Comparison of ENCODE assay signal across 26 cellular contexts in the genomic region with DNA sequence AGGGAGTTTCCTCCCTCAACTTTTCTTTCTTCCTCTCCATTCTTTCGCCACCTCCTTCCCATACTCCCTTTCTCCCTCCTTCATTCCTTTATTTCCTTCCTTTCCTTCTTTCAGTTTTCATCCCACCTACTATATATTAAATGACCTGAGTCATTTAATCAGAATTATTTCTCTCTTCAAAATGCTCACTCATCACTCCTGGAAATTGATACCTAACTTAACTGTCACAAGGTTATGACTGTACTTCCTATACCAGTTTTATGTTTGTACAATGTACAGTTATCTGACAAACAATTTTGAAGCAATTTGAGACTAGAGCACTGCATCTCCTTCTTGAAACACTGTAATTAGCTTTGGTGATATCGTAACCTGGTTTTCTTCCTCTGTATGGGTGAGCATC. TPM values are rescaled to one million over a fixed set of nuclear protein-coding genes. Genes with fewer than 3 reads are reported as not detected.
"Had no signal": no experiment of that assay in that cellular context is flagged by ENCODE, and none has a peak within 500 bp of the region (broad histone marks: within the 10 kb centered on the region; RNA-seq: fewer than 3 reads in every experiment).

No MANE protein-coding gene starts in this region.

- H3K27ac Mint-ChIP-seq: activated naive CD8-positive, alpha-beta T cell; activated T-cell treated with anti-CD3 and anti-CD28 coated beads, Interleukin-2, amount 50 U/mL, for 24 hours; activated T-helper 2 cell treated with anti-CD3 and anti-CD28 coated beads, Interferon-gamma antibody, Interleukin-2, Interleukin-4, amounts not matched to agents 10 μg/mL and 5 μg/mL and 100 μg/mL, durations not matched to agents 14 hours and 24 hours and 36 hours; natural killer cell treated with Interleukin-12 subunit alpha and Interleukin-12 subunit beta and Interleukin-15 and Interleukin-18, amount 100 ng/mL, for 72 hours had no signal

- H3K9me3 Mint-ChIP-seq: activated T-cell treated with anti-CD3 and anti-CD28 coated beads, Interleukin-2, amount 50 U/mL, for 24 hours; activated T-helper 2 cell treated with anti-CD3 and anti-CD28 coated beads, Interferon-gamma antibody, Interleukin-2, Interleukin-4, amounts not matched to agents 10 μg/mL and 5 μg/mL and 100 μg/mL, durations not matched to agents 14 hours and 24 hours and 36 hours; natural killer cell treated with Interleukin-12 subunit alpha and Interleukin-12 subunit beta and Interleukin-15 and Interleukin-18, amount 100 ng/mL, for 72 hours had no signal

- H3K36me3 Mint-ChIP-seq: natural killer cell treated with Interleukin-12 subunit alpha and Interleukin-12 subunit beta and Interleukin-15 and Interleukin-18, amount 100 ng/mL, for 72 hours had no signal

- DNase-seq: activated CD4-positive, alpha-beta T cell treated with anti-CD3 and anti-CD28 coated beads for 1 hour; activated CD4-positive, alpha-beta T cell treated with anti-CD3 and anti-CD28 coated beads, Interleukin-2, amount 50 U/mL, for 1 hour; activated CD8-positive, alpha-beta memory T cell treated with anti-CD3 and anti-CD28 coated beads, Interleukin-2, amount 50 U/mL, for 4 hours; activated naive CD4-positive, alpha-beta T cell; activated T-cell treated with anti-CD3 and anti-CD28 coated beads, Interleukin-2, amount 50 U/mL, for 24 hours; cerebellar nuclear complex; cortex of kidney; foreskin melanocyte; head of caudate nucleus; hypothalamus; islet precursor cell; left cardiac atrium; midbrain; pancreas; right cardiac atrium; stimulated activated CD4-positive, alpha-beta T cell treated with anti-CD3 and anti-CD28 coated beads, Interleukin-12 subunit alpha, Interleukin-12 subunit beta, amount 100 ng/mL, for 4 hours; stimulated activated CD4-positive, alpha-beta T cell treated with anti-CD3 and anti-CD28 coated beads, Interleukin-4, amount 100 ng/mL, for 4 hours; stimulated activated naive CD8-positive, alpha-beta T cell treated with anti-CD3 and anti-CD28 coated beads, Interleukin-15, Interleukin-2, amounts not matched to agents 100 U/mL and 50 U/mL, for 24 hours; T-helper 1 cell; T-helper 9 cell; upper lobe of left lung had no signal

- ATAC-seq: left cardiac atrium; natural killer cell treated with Interleukin-12 subunit alpha and Interleukin-12 subunit beta and Interleukin-15 and Interleukin-18, amount 100 ng/mL, for 72 hours; pancreas; right cardiac atrium; stimulated activated naive CD8-positive, alpha-beta T cell treated with anti-CD3 and anti-CD28 coated beads, Interleukin-15, Interleukin-2, amounts not matched to agents 100 U/mL and 50 U/mL, for 24 hours had no signal

- H3K4me3 ChIP-seq: pancreas, upper lobe of left lung had no signal

- H3K27me3 Mint-ChIP-seq: activated naive CD8-positive, alpha-beta T cell; activated T-cell treated with anti-CD3 and anti-CD28 coated beads, Interleukin-2, amount 50 U/mL, for 24 hours had no signal

- H3K4me3 Mint-ChIP-seq: activated naive CD8-positive, alpha-beta T cell; activated T-cell treated with anti-CD3 and anti-CD28 coated beads, Interleukin-2, amount 50 U/mL, for 24 hours; natural killer cell treated with Interleukin-12 subunit alpha and Interleukin-12 subunit beta and Interleukin-15 and Interleukin-18, amount 100 ng/mL, for 72 hours had no signal

- FAIRE-seq: endometrium, pancreas had no signal

- H3K9me3 ChIP-seq: neutrophil, pancreas, upper lobe of left lung had no signal

RNA-seq across cellular contexts. Expression of gene NEXN, which starts 41.4 kb away (rescaled TPM):
- total RNA-seq: natural killer cell treated with Interleukin-12 subunit alpha and Interleukin-12 subunit beta and Interleukin-15 and Interleukin-18, amount 100 ng/mL, for 72 hours had no signal
